15 cellular contexts compared by ENCODE assay signal in the genomic region with DNA sequence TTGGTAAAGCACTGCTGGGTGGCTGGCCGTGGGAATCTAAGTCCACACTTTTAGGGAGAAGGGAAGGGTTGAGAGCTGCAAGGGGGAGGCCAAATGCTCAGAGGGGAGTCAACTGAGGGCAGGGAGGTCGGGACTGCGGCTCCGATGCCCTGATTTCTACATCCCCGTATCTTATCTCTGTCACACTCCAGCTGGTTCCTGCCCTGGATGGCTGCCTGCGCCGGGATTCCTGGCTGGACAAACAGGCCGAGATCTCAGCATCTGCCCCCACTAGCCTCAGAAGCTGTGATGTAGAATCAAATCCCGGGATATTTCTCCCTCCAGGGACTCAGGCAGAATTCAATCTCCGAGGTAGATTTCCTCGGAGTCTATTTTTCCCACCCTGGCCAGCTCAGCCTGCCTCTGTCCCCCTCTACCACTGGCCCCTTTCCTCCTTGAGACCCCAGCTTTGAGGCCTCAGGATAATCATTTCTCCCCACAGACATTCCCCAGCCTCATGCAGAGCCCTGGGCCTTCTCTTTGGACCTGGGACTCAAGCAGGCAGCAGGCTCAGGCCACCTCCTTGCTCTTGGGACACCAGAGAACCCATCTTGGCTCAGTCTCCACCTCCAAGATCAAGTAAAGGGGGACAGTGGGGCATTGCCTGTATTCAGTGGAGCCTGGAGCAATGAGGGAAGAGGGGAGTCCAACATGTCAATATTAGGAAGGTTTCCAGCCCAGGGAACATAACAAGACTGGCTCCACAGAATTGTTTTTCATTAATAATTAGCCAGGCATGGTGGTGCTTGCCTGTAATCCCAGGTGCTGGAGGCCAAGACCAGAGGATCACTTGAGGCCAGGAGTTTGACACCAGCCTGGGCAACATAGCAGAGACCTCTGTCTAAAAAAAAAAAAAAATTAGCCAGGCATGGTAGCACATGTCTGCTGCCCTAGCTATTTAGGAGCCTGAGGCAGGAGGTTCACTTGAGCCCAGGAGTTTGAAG. TPM values are rescaled to one million over a fixed set of nuclear protein-coding genes. Genes with fewer than 3 reads are reported as not detected.
DNase-seq lines count a peak whose midpoint lies in the region; ATAC-seq, FAIRE-seq and TF ChIP-seq lines count a peak whose summit lies in the region.
"Had no signal": no experiment of that assay in that cellular context is flagged by ENCODE, and none has a peak within 500 bp of the region (broad histone marks: within the 10 kb centered on the region; RNA-seq: fewer than 3 reads in every experiment).

No MANE protein-coding gene starts in this region.

- H3K79me1 ChIP-seq in H1 (ENCODE audit: low read depth, low read length) (peaks cover 2% of the 10 kb centered on the region; the same call in 1 of the 2 replicates), neuronal stem cell (ENCODE audit: low read depth, low read length) (no peaks in the 10 kb centered on the region)

- peak; percentile 41 for DNase-seq in DMS53 (lab: John Stamatoyannopoulos, UW)
- no peak for DNase-seq in DMS53 treated with DMSO at 0.1 percent for 48 hours (lab: John Stamatoyannopoulos, UW; ENCODE audit: unreplicated experiment)
- DNase-seq in H1 (ENCODE audit: low read depth in 1 of 2, low spot score in 2 of 2) = no peak
- DNase-seq in neuronal stem cell (ENCODE audit: low spot score) = no peak
- no peak for DNase-seq in NCI-H2107 (lab: John Stamatoyannopoulos, UW)
- DNase-seq: aorta, NCI-H1417 treated with DMSO at 0.1 percent for 48 hours had no signal

- H2BK12ac ChIP-seq in H1 (ENCODE audit: low read depth, low read length) (no peak overlapping the region), neuronal stem cell (ENCODE audit: low read length) (no peak overlapping the region)

- H3K36me3 ChIP-seq in H1 (ENCODE audit: control insufficient read depth in 2 of 4, insufficient read depth in 4 of 4, low read length in 3 of 4) (no peaks in the 10 kb centered on the region), neuronal stem cell (replicated peaks in 1 of 2; ENCODE audit: control insufficient read depth in 2 of 2, insufficient read depth in 2 of 2, low read length in 2 of 2) (no peaks in the 10 kb centered on the region)
- H3K36me3 ChIP-seq: neutrophil had no signal

- H3K27me3 ChIP-seq in H1 (replicated peaks in 1 of 4; ENCODE audit: control insufficient read depth in 3 of 4, extremely low read depth in 1 of 4, insufficient read depth in 3 of 4, low read length in 3 of 4) (no peaks in the 10 kb centered on the region), neuronal stem cell (ENCODE audit: control insufficient read depth in 3 of 3, insufficient read depth in 3 of 3, low read depth in 1 of 3, low read length in 3 of 3) (no peaks in the 10 kb centered on the region)

- POLR2A ChIA-PET in H1 (lab: Charles Lee; ENCODE audit: partially characterized antibody) = interaction anchor here (0.5 to 79.4 kb wide), 12 partner anchors 14 to 147 kb away, joined by 3 to 2272 read pairs (median 4); a partner anchor contains a TSS

- TF ChIP-seq EP300 in H1 (IDR thresholded peaks at IDR 0.05; ENCODE audit: borderline replicate concordance in 1 of 2, low read depth in 2 of 2, low read length in 2 of 2) = no peak

- TF ChIP-seq POLR2A in H1 (IDR thresholded peaks at IDR 0.05; ENCODE audit: control extremely low read depth in 1 of 2, low read depth in 2 of 2, low read length in 2 of 2) = no peak

- CTCF ChIA-PET in H1 (lab: Charles Lee; ENCODE audit: partially characterized antibody) = interaction anchor here (0.6 to 15.7 kb wide), 23 partner anchors 10 to 1857 kb away, joined by 3 to 332 read pairs (median 5); a partner anchor contains a TSS

- no peak overlapping the region for H2AFZ ChIP-seq in H1 (ENCODE audit: low read length)
- H2AFZ ChIP-seq in neuronal stem cell (ENCODE audit: low read length) = no peak overlapping the region

- no peak overlapping the region for H3K56ac ChIP-seq in H1 (replicated peaks; ENCODE audit: insufficient read length, low read depth, low read length)

- H3K4me1 ChIP-seq in H1 (replicated peaks in 1 of 4; ENCODE audit: control insufficient read depth in 3 of 4, insufficient read depth in 4 of 4, low read length in 3 of 4) = peaks cover 2 to 14% (median 4%) of the 10 kb centered on the region in 4 experiments; a peak in 5 of 7 replicates
- peaks cover 9 to 27% of the 10 kb centered on the region in 2 donors for H3K4me1 ChIP-seq in neuronal stem cell (ENCODE audit: control insufficient read depth in 2 of 2, insufficient read depth in 1 of 2, low read depth in 1 of 2, low read length in 2 of 2)

- H3K9me3 ChIP-seq in H1 (ENCODE audit: insufficient read depth in 2 of 2, low read depth in 1 of 2, low read length in 1 of 2) (no peaks in the 10 kb centered on the region), neuronal stem cell (replicated peaks in 1 of 2; ENCODE audit: control insufficient read depth in 2 of 2, insufficient read depth in 1 of 2, low read depth in 1 of 2, low read length in 2 of 2) (no peaks in the 10 kb centered on the region)
- H3K9me3 ChIP-seq: neutrophil had no signal

- H4K8ac ChIP-seq in H1 (ENCODE audit: extremely low read depth, insufficient read depth, low read length) (peak overlapping the region; percentile 5; the same call in 1 of the 2 replicates), neuronal stem cell (ENCODE audit: low read depth, low read length) (no peak overlapping the region)

- H2BK120ac ChIP-seq in H1 (replicated peaks; ENCODE audit: low read depth, low read length) (no peak overlapping the region), neuronal stem cell (ENCODE audit: low read depth, low read length) (no peak overlapping the region)

- TF ChIP-seq RAD21 in H1 (IDR thresholded peaks at IDR 0.05 in 1 of 2, conservative IDR thresholded peaks at IDR 0.05 in 1 of 2; ENCODE audit: low read depth in 2 of 2, low read length in 2 of 2) = no peak

- no peak overlapping the region for H3K4ac ChIP-seq in H1 (replicated peaks; ENCODE audit: insufficient read length, low read depth, low read length)
- H3K4ac ChIP-seq in neuronal stem cell (ENCODE audit: low read length) = no peak overlapping the region

- H2BK15ac ChIP-seq in H1 (ENCODE audit: low read length) = no peak overlapping the region
- no peak overlapping the region for H2BK15ac ChIP-seq in neuronal stem cell (ENCODE audit: low read length)

- no peaks in the 10 kb centered on the region for H4K20me1 ChIP-seq in H1 (replicated peaks in 1 of 2; ENCODE audit: control insufficient read depth in 1 of 2, insufficient read depth in 2 of 2, low read length in 2 of 2)

- H3K9ac ChIP-seq in H1 (replicated peaks in 1 of 4; ENCODE audit: extremely low read depth in 1 of 4, low read depth in 3 of 4, low read length in 3 of 4) (no peak overlapping the region), neuronal stem cell (ENCODE audit: low read depth, low read length, poor library complexity) (peak overlapping the region; percentile 30)

- ATAC-seq in GM18861 (IDR thresholded peaks at IDR 0.05; ENCODE audit: unreplicated experiment) = no peak

- H3K23ac ChIP-seq in H1 (ENCODE audit: insufficient read length) (no peak overlapping the region), neuronal stem cell (ENCODE audit: low read depth, low read length, poor library complexity) (no peak overlapping the region)

- no peak for FAIRE-seq in H1 (lab: Jason Lieb, UNC)

- H4K5ac ChIP-seq in H1 (ENCODE audit: insufficient read length, low read depth, low read length) = no peak overlapping the region

- H3K14ac ChIP-seq in H1 (ENCODE audit: insufficient read length) (no peak overlapping the region), neuronal stem cell (ENCODE audit: low read length) (no peak overlapping the region)

- no peak overlapping the region for H3K27ac ChIP-seq in H1 (ENCODE audit: low read depth, low read length)
- no peak overlapping the region for H3K27ac ChIP-seq in neuronal stem cell (replicated peaks; ENCODE audit: low read length)
- H3K27ac ChIP-seq: 22Rv1, neutrophil, skin epidermis had no signal

- no peaks in the 10 kb centered on the region for H3K79me2 ChIP-seq in H1 (ENCODE audit: control insufficient read depth in 1 of 2, insufficient read depth in 2 of 2, low read length in 2 of 2)

- H3K4me3 ChIP-seq in H1 (ENCODE audit: extremely low read depth in 1 of 4, insufficient read depth in 2 of 4, low read depth in 3 of 4, low read length in 4 of 4) (no peak overlapping the region), neuronal stem cell (ENCODE audit: low read length in 2 of 2) (no peak overlapping the region)
- H3K4me3 ChIP-seq: lung, skin epidermis had no signal

- H2AK5ac ChIP-seq in H1 (ENCODE audit: low read depth, low read length) = no peak overlapping the region
- peak overlapping the region; percentile 99 for H2AK5ac ChIP-seq in neuronal stem cell (ENCODE audit: low read depth, low read length)

- no peak overlapping the region for H3K18ac ChIP-seq in H1 (ENCODE audit: extremely low read depth, low read length)
- H3K18ac ChIP-seq in neuronal stem cell (ENCODE audit: low read length) = no peak overlapping the region

- no peak for TF ChIP-seq CTCF in H1 (IDR thresholded peaks at IDR 0.05; ENCODE audit: control extremely low read depth in 1 of 3, insufficient read depth in 1 of 3, low read depth in 1 of 3, low read length in 3 of 3)

- 90% methylated on average over 7 of the region's 11 CpGs; no CpG with 5 or more reads in 1 of the 2 experiments for WGBS in H1 (ENCODE audit: extremely low coverage in 1 of 2, insufficient coverage in 1 of 2, insufficient read length in 1 of 2, insufficient replicate concordance in 2 of 2, low coverage in 1 of 2, low lambda C conversion rate in 2 of 2, missing lambda C conversion rate in 1 of 2), 2 experiments
- WGBS in neuronal stem cell (ENCODE audit: extremely low coverage in 2 of 2, insufficient read length in 2 of 2, insufficient replicate concordance in 1 of 2), 2 donors = no CpG with 5 or more reads among the region's 11 CpGs

- H4K91ac ChIP-seq in H1 (replicated peaks; ENCODE audit: insufficient read length, low read length) (no peak overlapping the region), neuronal stem cell (ENCODE audit: low read depth, low read length, poor library complexity) (no peak overlapping the region)

- H2BK5ac ChIP-seq in H1 (ENCODE audit: low read depth, low read length) (no peak overlapping the region), neuronal stem cell (ENCODE audit: low read length) (peak overlapping the region; percentile 16)

- no peak overlapping the region for H2BK20ac ChIP-seq in H1 (ENCODE audit: low read length)

- peaks cover 8% of the 10 kb centered on the region for H3K23me2 ChIP-seq in H1 (ENCODE audit: low read depth, low read length)

- no peak overlapping the region for H3K4me2 ChIP-seq in H1 (ENCODE audit: insufficient read depth in 1 of 2, low read depth in 2 of 2, low read length in 2 of 2)
- no peak overlapping the region for H3K4me2 ChIP-seq in neuronal stem cell (ENCODE audit: insufficient read depth, low read length, poor library complexity, severe bottlenecking)

RNA-seq across cellular contexts. Expression of a gene that starts 1.8 kb away (rescaled TPM):
- total RNA-seq in H1 (2021; fragmentation: NEBNext Ultra II Directional; extraction: Animal tissue kit (Norgen Biotek cat#: 25700)) = 0.69 and 1.2 TPM in 2 replicates
- polyA plus RNA-seq in H1 (2011; rRNA removed) = 1.1 and 1.3 TPM in 2 replicates
- 1.2 TPM for polyA plus RNA-seq in H1 (2011; cell fraction: cytosol; rRNA removed)
- polyA plus RNA-seq in H1 (2011; cell fraction: nucleus; rRNA removed) = 2.9 TPM
- 0.87 to 1.8 TPM (median 1.3 TPM) in 4 replicates for polyA plus RNA-seq in H1 (2012, experiment 1 of 2)
- 2.1 TPM for polyA plus RNA-seq in H1 (2012, experiment 2 of 2)
- 0.49 TPM for polyA plus RNA-seq in H1 (2013, experiment 1 of 2)
- polyA plus RNA-seq in H1 (2013, experiment 2 of 2) = 0.66 TPM
- polyA minus RNA-seq in H1 (2011; rRNA and poly(A)+ RNA removed) = 1.3 and 1.6 TPM in 2 replicates
- polyA minus RNA-seq in H1 (2011; cell fraction: cytosol; rRNA and poly(A)+ RNA removed) = not detected
- polyA minus RNA-seq in H1 (2011; cell fraction: nucleus; rRNA and poly(A)+ RNA removed) = 0.70 TPM
- 1.7 TPM for polyA plus RNA-seq in neuronal stem cell (2013, experiment 1 of 2)
- polyA plus RNA-seq in neuronal stem cell (2013, experiment 2 of 2) = 1.6 TPM
- total RNA-seq: endothelial cell of umbilical vein had no signal

RNA-seq across cellular contexts. Expression of a gene that starts 4.1 kb away (rescaled TPM):
- 72.3 and 75.3 TPM in 2 replicates for total RNA-seq in H1 (2021; fragmentation: NEBNext Ultra II Directional; extraction: Animal tissue kit (Norgen Biotek cat#: 25700))
- 36.4 and 36.5 TPM in 2 replicates for polyA plus RNA-seq in H1 (2011; rRNA removed)
- polyA plus RNA-seq in H1 (2011; cell fraction: cytosol; rRNA removed) = 46.4 TPM
- polyA plus RNA-seq in H1 (2011; cell fraction: nucleus; rRNA removed) = 63.4 TPM
- 98.6 to 121 TPM (median 104 TPM) in 4 replicates for polyA plus RNA-seq in H1 (2012, experiment 1 of 2)
- polyA plus RNA-seq in H1 (2012, experiment 2 of 2) = 96.8 TPM
- 77.9 TPM for polyA plus RNA-seq in H1 (2013, experiment 1 of 2)
- 70.6 TPM for polyA plus RNA-seq in H1 (2013, experiment 2 of 2)
- 11.9 and 15.4 TPM in 2 replicates for polyA minus RNA-seq in H1 (2011; rRNA and poly(A)+ RNA removed)
- polyA minus RNA-seq in H1 (2011; cell fraction: cytosol; rRNA and poly(A)+ RNA removed) = 14.3 TPM
- 9.5 TPM for polyA minus RNA-seq in H1 (2011; cell fraction: nucleus; rRNA and poly(A)+ RNA removed)
- 108 TPM for polyA plus RNA-seq in neuronal stem cell (2013, experiment 1 of 2)
- polyA plus RNA-seq in neuronal stem cell (2013, experiment 2 of 2) = 102 TPM

RNA-seq across cellular contexts. Expression of a gene that starts 17.0 kb away (rescaled TPM):
- total RNA-seq in H1 (2021; fragmentation: NEBNext Ultra II Directional; extraction: Animal tissue kit (Norgen Biotek cat#: 25700)) = 26.2 and 26.8 TPM in 2 replicates
- 44.0 and 63.3 TPM in 2 replicates for polyA plus RNA-seq in H1 (2011; rRNA removed)
- polyA plus RNA-seq in H1 (2011; cell fraction: cytosol; rRNA removed) = 29.1 TPM
- 90.6 TPM for polyA plus RNA-seq in H1 (2011; cell fraction: nucleus; rRNA removed)
- polyA plus RNA-seq in H1 (2012, experiment 1 of 2) = 21.8 to 29.7 TPM (median 28.2 TPM) in 4 replicates
- 17.1 TPM for polyA plus RNA-seq in H1 (2012, experiment 2 of 2)
- 22.7 TPM for polyA plus RNA-seq in H1 (2013, experiment 1 of 2)
- polyA plus RNA-seq in H1 (2013, experiment 2 of 2) = 20.5 TPM
- 21.9 and 25.0 TPM in 2 replicates for polyA minus RNA-seq in H1 (2011; rRNA and poly(A)+ RNA removed)
- 13.2 TPM for polyA minus RNA-seq in H1 (2011; cell fraction: cytosol; rRNA and poly(A)+ RNA removed)
- 18.2 TPM for polyA minus RNA-seq in H1 (2011; cell fraction: nucleus; rRNA and poly(A)+ RNA removed)
- 51.8 TPM for polyA plus RNA-seq in neuronal stem cell (2013, experiment 1 of 2)
- polyA plus RNA-seq in neuronal stem cell (2013, experiment 2 of 2) = 52.7 TPM

RNA-seq across cellular contexts. Expression of a gene that starts 19.0 kb away (rescaled TPM):
- total RNA-seq in H1 (2021; fragmentation: NEBNext Ultra II Directional; extraction: Animal tissue kit (Norgen Biotek cat#: 25700)) = 19.8 and 21.0 TPM in 2 replicates
- polyA plus RNA-seq in H1 (2011; rRNA removed) = 9.1 and 12.6 TPM in 2 replicates
- polyA plus RNA-seq in H1 (2011; cell fraction: cytosol; rRNA removed) = 4.0 TPM
- 10.8 TPM for polyA plus RNA-seq in H1 (2011; cell fraction: nucleus; rRNA removed)
- 14.7 to 25.4 TPM (median 20.2 TPM) in 4 replicates for polyA plus RNA-seq in H1 (2012, experiment 1 of 2)
- 18.6 TPM for polyA plus RNA-seq in H1 (2012, experiment 2 of 2)
- 36.4 TPM for polyA plus RNA-seq in H1 (2013, experiment 1 of 2)
- polyA plus RNA-seq in H1 (2013, experiment 2 of 2) = 38.8 TPM
- 12.0 and 12.6 TPM in 2 replicates for polyA minus RNA-seq in H1 (2011; rRNA and poly(A)+ RNA removed)
- polyA minus RNA-seq in H1 (2011; cell fraction: cytosol; rRNA and poly(A)+ RNA removed) = 19.2 TPM
- 9.9 TPM for polyA minus RNA-seq in H1 (2011; cell fraction: nucleus; rRNA and poly(A)+ RNA removed)
- polyA plus RNA-seq in neuronal stem cell (2013, experiment 1 of 2) = 42.2 TPM
- 43.5 TPM for polyA plus RNA-seq in neuronal stem cell (2013, experiment 2 of 2)
- total RNA-seq: dermis microvascular lymphatic vessel endothelial cell, endothelial cell of umbilical vein, pulmonary artery endothelial cell had no signal

RNA-seq across cellular contexts. Expression of a gene that starts 41.8 kb away (rescaled TPM):
- 14.3 and 15.2 TPM in 2 replicates for total RNA-seq in H1 (2021; fragmentation: NEBNext Ultra II Directional; extraction: Animal tissue kit (Norgen Biotek cat#: 25700))
- 26.8 and 39.8 TPM in 2 replicates for polyA plus RNA-seq in H1 (2011; rRNA removed)
- 20.1 TPM for polyA plus RNA-seq in H1 (2011; cell fraction: cytosol; rRNA removed)
- 20.9 TPM for polyA plus RNA-seq in H1 (2011; cell fraction: nucleus; rRNA removed)
- polyA plus RNA-seq in H1 (2012, experiment 1 of 2) = 13.9 to 20.3 TPM (median 19.3 TPM) in 4 replicates
- polyA plus RNA-seq in H1 (2012, experiment 2 of 2) = 21.6 TPM
- 16.8 TPM for polyA plus RNA-seq in H1 (2013, experiment 1 of 2)
- 14.8 TPM for polyA plus RNA-seq in H1 (2013, experiment 2 of 2)
- polyA minus RNA-seq in H1 (2011; rRNA and poly(A)+ RNA removed) = 2.9 and 4.6 TPM in 2 replicates
- 7.6 TPM for polyA minus RNA-seq in H1 (2011; cell fraction: cytosol; rRNA and poly(A)+ RNA removed)
- 12.0 TPM for polyA minus RNA-seq in H1 (2011; cell fraction: nucleus; rRNA and poly(A)+ RNA removed)
- polyA plus RNA-seq in neuronal stem cell (2013, experiment 1 of 2) = 10.1 TPM
- 9.9 TPM for polyA plus RNA-seq in neuronal stem cell (2013, experiment 2 of 2)
